Comparison of ENCODE assay signal across 8 cellular contexts in genomic region chr1:154326546-154327465, GRCh38. TPM values are rescaled to one million over a fixed set of nuclear protein-coding genes. Genes with fewer than 3 reads are reported as not detected.
A peak's percentile ranks its signal among the peaks of the same experiment; 100 is the strongest.
DNase-seq lines count a peak whose midpoint lies in the region; ATAC-seq and TF ChIP-seq lines count a peak whose summit lies in the region.

No MANE protein-coding gene starts in this region.

- no peak overlapping the region for H4K5ac ChIP-seq in mesendoderm (ENCODE audit: low read length)

- H3K27ac ChIP-seq in mesendoderm (ENCODE audit: low read depth, low read length) (no peak overlapping the region), vagina (peak overlapping the region; percentile 98)

- peaks cover 3% of the 10 kb centered on the region for H3K79me2 ChIP-seq in mesendoderm (ENCODE audit: control insufficient read depth, insufficient read depth, low read length)

- H3K4me3 ChIP-seq in mesendoderm (ENCODE audit: low read length) (peak overlapping the region; percentile 12), vagina (peak overlapping the region; percentile 64 to 81)

- peak overlapping the region; percentile 70 for H3K9ac ChIP-seq in mesendoderm (ENCODE audit: low read length)

- H3K27ac Mint-ChIP-seq in Calu3 (ENCODE audit: unreplicated experiment), result no peak overlapping the region
- H3K27ac Mint-ChIP-seq in central memory CD8-positive, alpha-beta T cell (ENCODE audit: low read depth), result peak overlapping the region; percentile 95

- no peak overlapping the region for H2BK5ac ChIP-seq in mesendoderm (ENCODE audit: low read length)

- no peak overlapping the region for H4K8ac ChIP-seq in mesendoderm (ENCODE audit: low read depth, low read length)

- H3K4me1 ChIP-seq in mesendoderm (ENCODE audit: control insufficient read depth, low read depth, low read length), result peaks cover 16% of the 10 kb centered on the region
- peaks cover 45% of the 10 kb centered on the region for H3K4me1 ChIP-seq in vagina

- ATAC-seq in central memory CD8-positive, alpha-beta T cell (replicated peaks; ENCODE audit: extremely low read depth, poor library complexity, severe bottlenecking), result no peak
- ATAC-seq in GM21447 (IDR thresholded peaks at IDR 0.05; ENCODE audit: unreplicated experiment) (no peak), GM18498 (IDR thresholded peaks at IDR 0.05; ENCODE audit: unreplicated experiment) (no peak), HG03520 (IDR thresholded peaks at IDR 0.05; ENCODE audit: unreplicated experiment) (no peak)

- no peak for TF ChIP-seq CTCF in Calu3 (IDR thresholded peaks at IDR 0.05; ENCODE audit: unreplicated experiment)
- no peak for TF ChIP-seq CTCF in vagina (IDR thresholded peaks at IDR 0.05)

- H3K9me3 Mint-ChIP-seq in Calu3 (ENCODE audit: low read depth, unreplicated experiment), result no peaks in the 10 kb centered on the region
- H3K9me3 Mint-ChIP-seq in central memory CD8-positive, alpha-beta T cell, result no peaks in the 10 kb centered on the region

- peak in 1 of 2 donors; percentile 36 for TF ChIP-seq POLR2A in vagina (IDR thresholded peaks at IDR 0.05)

- no peak for DNase-seq in Calu3
- peak; percentile 20 for DNase-seq in NCI-H446 treated with DMSO at 0.1 percent for 48 hours (lab: John Stamatoyannopoulos, UW)
- DNase-seq in central memory CD8-positive, alpha-beta T cell (ENCODE audit: low spot score in 2 of 2), result no peak
- DNase-seq in mesendoderm, result no peak
- DNase-seq in vagina (ENCODE audit: extremely low spot score in 2 of 2), result peak in 1 of 2 donors; percentile 95

- peak overlapping the region; percentile 71 for H3K4me3 Mint-ChIP-seq in Calu3 (ENCODE audit: low read depth, unreplicated experiment)
- H3K4me3 Mint-ChIP-seq in central memory CD8-positive, alpha-beta T cell, result peak overlapping the region; percentile 92

- H3K27me3 ChIP-seq in mesendoderm (ENCODE audit: insufficient read depth, low read length, poor library complexity) (no peaks in the 10 kb centered on the region), vagina (no peaks in the 10 kb centered on the region)

- H3K4ac ChIP-seq in mesendoderm (ENCODE audit: low read depth, low read length), result no peak overlapping the region

- H3K36me3 Mint-ChIP-seq in Calu3 (ENCODE audit: insufficient read depth, unreplicated experiment), result peaks cover 28% of the 10 kb centered on the region
- H3K36me3 Mint-ChIP-seq in central memory CD8-positive, alpha-beta T cell (ENCODE audit: insufficient read depth), result peaks cover 21% of the 10 kb centered on the region

- no peak overlapping the region for H3K18ac ChIP-seq in mesendoderm (ENCODE audit: low read length)

- H3K27me3 Mint-ChIP-seq in Calu3 (ENCODE audit: unreplicated experiment), result peaks cover 100% of the 10 kb centered on the region
- H3K27me3 Mint-ChIP-seq in central memory CD8-positive, alpha-beta T cell, result peaks cover 8% of the 10 kb centered on the region

- intact Hi-C loops in Calu3 (cut with micrococcal nuclease; ENCODE audit: unreplicated experiment), result no loop called here
- intact Hi-C loops in vagina (cut with DNase I), result loop anchor here (5.0 kb wide), 2 partner anchors 80 to 675 kb away; partner anchors contain the start of genes IL6R and ZBTB7B

- no peaks in the 10 kb centered on the region for H3K9me3 ChIP-seq in vagina

- peak overlapping the region; percentile 4 for H2AK5ac ChIP-seq in mesendoderm (ENCODE audit: low read length)

- H3K23ac ChIP-seq in mesendoderm (ENCODE audit: low read length), result peak overlapping the region; percentile 68

- H3K79me1 ChIP-seq in mesendoderm (ENCODE audit: low read length), result peaks cover 11% of the 10 kb centered on the region

- peak overlapping the region; percentile 74 for H3K56ac ChIP-seq in mesendoderm (ENCODE audit: low read length)

- no TSS peak for BruUV-seq in Calu3 (replicated peaks; lab: Mats Ljungman, UMichigan)

- H3K4me1 Mint-ChIP-seq in Calu3 (ENCODE audit: low read depth, unreplicated experiment), result peaks cover 29% of the 10 kb centered on the region
- peaks cover 63% of the 10 kb centered on the region for H3K4me1 Mint-ChIP-seq in central memory CD8-positive, alpha-beta T cell

- no peak overlapping the region for H2BK120ac ChIP-seq in mesendoderm (ENCODE audit: low read depth, low read length)

- H3K4me2 ChIP-seq in mesendoderm (ENCODE audit: low read length), result peak overlapping the region; percentile 42

- no CpG with 5 or more reads among the region's 6 CpGs for WGBS in mesendoderm (ENCODE audit: extremely low coverage, insufficient coverage, low lambda C conversion rate)

- H3K36me3 ChIP-seq in mesendoderm (ENCODE audit: control insufficient read depth, insufficient read depth, low read length), result peaks cover 4% of the 10 kb centered on the region
- H3K36me3 ChIP-seq in vagina, result peaks cover 0 to 14% of the 10 kb centered on the region in 2 donors

- CTCF ChIA-PET in Calu3 (lab: Charles Lee), result interaction anchor here (0.7 to 1.8 kb wide), 5 partner anchors 8 to 135 kb away, joined by 3 to 17 read pairs (median 4); partner anchors contain the start of gene TPM3

- H2BK15ac ChIP-seq in mesendoderm (replicated peaks; ENCODE audit: low read depth), result no peak overlapping the region

RNA-seq across cellular contexts. Expression of gene ATP8B2, which starts 1.5 kb away (rescaled TPM):
- 9.1 and 9.9 TPM in 2 replicates for total RNA-seq in Calu3 (2022)
- polyA plus RNA-seq in mesendoderm (2013, experiment 1 of 2), result 22.7 TPM
- polyA plus RNA-seq in mesendoderm (2013, experiment 2 of 2), result 23.2 TPM
- total RNA-seq in vagina, result 65.1 TPM

RNA-seq across cellular contexts. Expression of gene AQP10, which starts 5.9 kb away (rescaled TPM):
- total RNA-seq in Calu3 (2022) (not detected in 2 replicates), vagina (not detected)
- not detected for polyA plus RNA-seq in mesendoderm (2013, experiment 1 of 2)
- polyA plus RNA-seq in mesendoderm (2013, experiment 2 of 2), result not detected

RNA-seq across cellular contexts. Expression of gene HAX1, which starts 54.4 kb away (rescaled TPM):
- total RNA-seq in Calu3 (2022) (112 and 129 TPM in 2 replicates), vagina (80.3 TPM)
- polyA plus RNA-seq in mesendoderm (2013, experiment 1 of 2), result 85.9 TPM
- polyA plus RNA-seq in mesendoderm (2013, experiment 2 of 2), result 88.5 TPM
